Comparison of ENCODE assay signal across 8 cellular contexts in the genomic region with DNA sequence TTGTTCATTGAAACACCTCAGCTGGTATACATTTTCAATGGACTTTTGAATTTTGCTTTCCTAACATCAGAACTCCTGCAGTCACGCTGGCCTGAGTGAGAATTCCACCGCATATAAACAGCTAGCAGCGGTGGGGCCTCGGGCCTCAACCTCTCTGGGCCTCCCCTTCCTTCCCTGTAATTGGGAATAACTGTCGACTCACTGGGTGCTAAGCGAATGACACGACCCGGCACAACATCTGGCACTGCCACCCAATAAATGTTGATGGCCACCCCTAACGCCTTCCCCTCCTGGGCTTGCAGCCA. TPM values are rescaled to one million over a fixed set of nuclear protein-coding genes. Genes with fewer than 3 reads are reported as not detected.
A peak's percentile ranks its signal among the peaks of the same experiment; 100 is the strongest.
DNase-seq lines count a peak whose midpoint lies in the region; ATAC-seq lines count a peak whose summit lies in the region.

No MANE protein-coding gene starts in this region.

- no peaks in the 10 kb centered on the region for H3K9me3 ChIP-seq in iPS DF 6.9 (ENCODE audit: control insufficient read depth, insufficient read depth, low read length)

- H3K4me3 ChIP-seq in iPS DF 6.9 (ENCODE audit: low read length) = peak overlapping the region; percentile 84

- H3K4me3 Mint-ChIP-seq in activated T-helper 17 cell treated with anti-CD3 and anti-CD28 coated beads, Interleukin-2, amount 50 U/mL, for 72 hours = peak overlapping the region; percentile 93
- H3K4me3 Mint-ChIP-seq in stimulated activated naive B cell treated with anti-CD40 and anti-IgM and Interleukin-4, amounts not matched to agents 10 μg/mL and 1 μg/mL and 100 μg/mL, for 72 hours = peak overlapping the region; percentile 98 to 99

- no peak for DNase-seq in iPS DF 6.9 (ENCODE audit: low read depth, low spot score)
- DNase-seq in stimulated activated naive B cell treated with anti-CD40 and anti-IgM and Interleukin-4, amounts not matched to agents 10 μg/mL and 1 μg/mL and 100 μg/mL, for 72 hours = no peak
- DNase-seq in CD1c-positive myeloid dendritic cell (ENCODE audit: extremely low spot score) = no peak
- DNase-seq in GM19238 (ENCODE audit: insufficient read length, low spot score) = no peak
- no peak for DNase-seq in midbrain (lab: John Stamatoyannopoulos, UW)
- no peak for DNase-seq in kidney tubule cell (ENCODE audit: low spot score)

- H3K36me3 Mint-ChIP-seq in activated T-helper 17 cell treated with anti-CD3 and anti-CD28 coated beads, Interleukin-2, amount 50 U/mL, for 72 hours (ENCODE audit: low read depth) = peaks cover 37% of the 10 kb centered on the region
- H3K36me3 Mint-ChIP-seq in stimulated activated naive B cell treated with anti-CD40 and anti-IgM and Interleukin-4, amounts not matched to agents 10 μg/mL and 1 μg/mL and 100 μg/mL, for 72 hours = peaks cover 16 to 18% of the 10 kb centered on the region in 2 donors

- H3K27ac ChIP-seq in iPS DF 6.9 (ENCODE audit: low read length) = no peak overlapping the region

- H3K4me1 Mint-ChIP-seq in activated T-helper 17 cell treated with anti-CD3 and anti-CD28 coated beads, Interleukin-2, amount 50 U/mL, for 72 hours = no peaks in the 10 kb centered on the region
- H3K4me1 Mint-ChIP-seq in stimulated activated naive B cell treated with anti-CD40 and anti-IgM and Interleukin-4, amounts not matched to agents 10 μg/mL and 1 μg/mL and 100 μg/mL, for 72 hours = peaks cover 3 to 23% of the 10 kb centered on the region in 2 donors

- H3K27me3 ChIP-seq in iPS DF 6.9 (ENCODE audit: control insufficient read depth, insufficient read depth, low read length) = no peaks in the 10 kb centered on the region

- ATAC-seq in HG03135 (IDR thresholded peaks at IDR 0.05; ENCODE audit: unreplicated experiment) = peak; percentile 7
- no peak for ATAC-seq in activated T-helper 17 cell treated with anti-CD3 and anti-CD28 coated beads, Interleukin-2, amount 50 U/mL, for 72 hours (replicated peaks)
- ATAC-seq in stimulated activated naive B cell treated with anti-CD40 and anti-IgM and Interleukin-4, amounts not matched to agents 10 μg/mL and 1 μg/mL and 100 μg/mL, for 72 hours (replicated peaks) = no peak

- H3K36me3 ChIP-seq in iPS DF 6.9 (ENCODE audit: control insufficient read depth, insufficient read depth, low read length) = 0 out of 2 replicates have a peak, but pooled peaks cover 3% of the 10 kb centered on the region

- no peaks in the 10 kb centered on the region for H3K9me3 Mint-ChIP-seq in activated T-helper 17 cell treated with anti-CD3 and anti-CD28 coated beads, Interleukin-2, amount 50 U/mL, for 72 hours
- H3K9me3 Mint-ChIP-seq in stimulated activated naive B cell treated with anti-CD40 and anti-IgM and Interleukin-4, amounts not matched to agents 10 μg/mL and 1 μg/mL and 100 μg/mL, for 72 hours = no peaks in the 10 kb centered on the region

- no CpG with 5 or more reads among the region's 9 CpGs for WGBS in iPS DF 6.9 (ENCODE audit: insufficient coverage, insufficient read length)

- H3K4me1 ChIP-seq in iPS DF 6.9 (ENCODE audit: control insufficient read depth, insufficient read depth, low read length) = no peaks in the 10 kb centered on the region

- peak overlapping the region; percentile 94 for H3K27ac Mint-ChIP-seq in activated T-helper 17 cell treated with anti-CD3 and anti-CD28 coated beads, Interleukin-2, amount 50 U/mL, for 72 hours
- peak overlapping the region; percentile 100 for H3K27ac Mint-ChIP-seq in stimulated activated naive B cell treated with anti-CD40 and anti-IgM and Interleukin-4, amounts not matched to agents 10 μg/mL and 1 μg/mL and 100 μg/mL, for 72 hours

- H3K27me3 Mint-ChIP-seq in activated T-helper 17 cell treated with anti-CD3 and anti-CD28 coated beads, Interleukin-2, amount 50 U/mL, for 72 hours = no peaks in the 10 kb centered on the region
- H3K27me3 Mint-ChIP-seq in stimulated activated naive B cell treated with anti-CD40 and anti-IgM and Interleukin-4, amounts not matched to agents 10 μg/mL and 1 μg/mL and 100 μg/mL, for 72 hours = no peaks in the 10 kb centered on the region

RNA-seq across cellular contexts. Expression of gene RCC1L, which starts 0.7 kb away (rescaled TPM):
- 10 to 100 TPM; 45.3 to 77.6 TPM for total RNA-seq in activated T-helper 17 cell treated with anti-CD3 and anti-CD28 coated beads, Interleukin-2, amount 50 U/mL, for 72 hours

RNA-seq across cellular contexts. Expression of gene GTF2IRD2B, which starts 19.5 kb away (rescaled TPM):
- total RNA-seq in activated T-helper 17 cell treated with anti-CD3 and anti-CD28 coated beads, Interleukin-2, amount 50 U/mL, for 72 hours = 10 to 100 TPM; 19.3 TPM
